ENCODE assay signal across 1 cellular context in the genomic region with DNA sequence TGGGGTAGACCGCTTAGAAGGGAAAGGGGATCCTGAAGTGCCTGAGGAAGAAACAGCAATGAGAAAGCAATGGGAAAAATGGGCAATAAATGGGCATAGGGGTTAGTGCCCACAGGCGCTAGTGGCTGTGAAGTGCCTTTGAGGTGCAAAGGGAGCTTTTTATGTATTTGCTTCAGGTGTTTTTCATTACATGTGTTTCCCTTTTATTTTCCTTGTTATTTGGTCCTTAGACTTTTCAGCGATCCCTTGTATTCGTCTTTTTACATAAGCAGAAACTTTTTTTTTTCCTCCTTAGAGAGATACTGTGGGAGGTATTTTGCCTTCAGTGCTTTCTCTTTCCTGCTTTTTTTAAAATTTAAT.
TF ChIP-seq lines count a peak whose summit lies in the region.

No MANE protein-coding gene starts in this region.

TF ChIP-seq in HepG2, 621 proteins besides CTCF, POLR2A, EP300 and RAD21:
- TF ChIP-seq SP1 (IDR thresholded peaks at IDR 0.05) (no peak), SP1 (CRISPR knock-in tag; IDR thresholded peaks at IDR 0.05) (no peak), ZNF136 (CRISPR knock-in tag; IDR thresholded peaks at IDR 0.05; ENCODE audit: low read depth) (no peak), ZFX (CRISPR knock-in tag; IDR thresholded peaks at IDR 0.05; ENCODE audit: low read depth) (no peak), FUBP1 (CRISPR knock-in tag; IDR thresholded peaks at IDR 0.05; ENCODE audit: borderline replicate concordance) (no peak), ZNF547 (CRISPR knock-in tag; IDR thresholded peaks at IDR 0.05) (no peak), POLR2G (IDR thresholded peaks at IDR 0.05; ENCODE audit: low read depth, low read length) (no peak), DBP (CRISPR knock-in tag; IDR thresholded peaks at IDR 0.05; ENCODE audit: not compliant biosample characterization) (no peak), PAWR (CRISPR knock-in tag; IDR thresholded peaks at IDR 0.05; ENCODE audit: borderline replicate concordance) (no peak), SYNCRIP (IDR thresholded peaks at IDR 0.05; ENCODE audit: insufficient read depth, low read depth, low read length) (no peak), ZNF569 (CRISPR knock-in tag; IDR thresholded peaks at IDR 0.05; ENCODE audit: borderline replicate concordance) (no peak), NCOA5 (CRISPR knock-in tag; IDR thresholded peaks at IDR 0.05) (no peak), RCOR2 (CRISPR knock-in tag; IDR thresholded peaks at IDR 0.05) (no peak), ARID5B (CRISPR knock-in tag; IDR thresholded peaks at IDR 0.05) (no peak), ZSCAN5A (CRISPR knock-in tag; IDR thresholded peaks at IDR 0.05; ENCODE audit: borderline replicate concordance) (no peak), CHD4 (IDR thresholded peaks at IDR 0.05; ENCODE audit: borderline replicate concordance, low read length) (no peak)
- TF ChIP-seq, protein P1, sequence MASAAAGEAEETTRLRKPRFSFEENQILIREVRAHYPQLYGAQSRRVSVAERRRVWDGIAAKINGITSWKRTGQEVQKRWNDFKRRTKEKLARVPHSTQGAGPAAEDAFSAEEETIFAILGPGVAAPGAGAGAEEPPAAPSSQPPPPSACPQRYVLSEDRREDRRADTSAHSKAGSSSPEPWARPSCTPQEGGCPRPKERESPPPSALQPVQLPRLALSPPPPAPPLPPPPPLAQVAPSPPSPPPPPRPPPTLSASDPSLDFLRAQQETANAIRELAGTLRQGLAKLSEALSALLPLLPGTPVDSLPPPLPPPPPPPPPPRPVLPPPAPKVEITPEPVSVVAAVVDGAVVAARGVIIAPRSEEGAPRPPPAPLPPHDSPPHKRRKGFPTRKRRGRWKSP (CRISPR knock-in tag; IDR thresholded peaks at IDR 0.05) = no peak
- TF ChIP-seq, protein P2, sequence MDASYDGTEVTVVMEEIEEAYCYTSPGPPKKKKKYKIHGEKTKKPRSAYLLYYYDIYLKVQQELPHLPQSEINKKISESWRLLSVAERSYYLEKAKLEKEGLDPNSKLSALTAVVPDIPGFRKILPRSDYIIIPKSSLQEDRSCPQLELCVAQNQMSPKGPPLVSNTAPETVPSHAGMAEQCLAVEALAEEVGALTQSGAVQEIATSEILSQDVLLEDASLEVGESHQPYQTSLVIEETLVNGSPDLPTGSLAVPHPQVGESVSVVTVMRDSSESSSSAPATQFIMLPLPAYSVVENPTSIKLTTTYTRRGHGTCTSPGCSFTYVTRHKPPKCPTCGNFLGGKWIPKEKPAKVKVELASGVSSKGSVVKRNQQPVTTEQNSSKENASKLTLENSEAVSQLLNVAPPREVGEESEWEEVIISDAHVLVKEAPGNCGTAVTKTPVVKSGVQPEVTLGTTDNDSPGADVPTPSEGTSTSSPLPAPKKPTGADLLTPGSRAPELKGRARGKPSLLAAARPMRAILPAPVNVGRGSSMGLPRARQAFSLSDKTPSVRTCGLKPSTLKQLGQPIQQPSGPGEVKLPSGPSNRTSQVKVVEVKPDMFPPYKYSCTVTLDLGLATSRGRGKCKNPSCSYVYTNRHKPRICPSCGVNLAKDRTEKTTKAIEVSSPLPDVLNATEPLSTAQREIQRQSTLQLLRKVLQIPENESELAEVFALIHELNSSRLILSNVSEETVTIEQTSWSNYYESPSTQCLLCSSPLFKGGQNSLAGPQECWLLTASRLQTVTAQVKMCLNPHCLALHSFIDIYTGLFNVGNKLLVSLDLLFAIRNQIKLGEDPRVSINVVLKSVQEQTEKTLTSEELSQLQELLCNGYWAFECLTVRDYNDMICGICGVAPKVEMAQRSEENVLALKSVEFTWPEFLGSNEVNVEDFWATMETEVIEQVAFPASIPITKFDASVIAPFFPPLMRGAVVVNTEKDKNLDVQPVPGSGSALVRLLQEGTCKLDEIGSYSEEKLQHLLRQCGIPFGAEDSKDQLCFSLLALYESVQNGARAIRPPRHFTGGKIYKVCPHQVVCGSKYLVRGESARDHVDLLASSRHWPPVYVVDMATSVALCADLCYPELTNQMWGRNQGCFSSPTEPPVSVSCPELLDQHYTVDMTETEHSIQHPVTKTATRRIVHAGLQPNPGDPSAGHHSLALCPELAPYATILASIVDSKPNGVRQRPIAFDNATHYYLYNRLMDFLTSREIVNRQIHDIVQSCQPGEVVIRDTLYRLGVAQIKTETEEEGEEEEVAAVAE (CRISPR knock-in tag; IDR thresholded peaks at IDR 0.05; ENCODE audit: borderline replicate concordance) = no peak
TF ChIP-seq in HepG2: peak in this region for 0.
